Comparison of ENCODE assay signal across 18 cellular contexts in the genomic region with DNA sequence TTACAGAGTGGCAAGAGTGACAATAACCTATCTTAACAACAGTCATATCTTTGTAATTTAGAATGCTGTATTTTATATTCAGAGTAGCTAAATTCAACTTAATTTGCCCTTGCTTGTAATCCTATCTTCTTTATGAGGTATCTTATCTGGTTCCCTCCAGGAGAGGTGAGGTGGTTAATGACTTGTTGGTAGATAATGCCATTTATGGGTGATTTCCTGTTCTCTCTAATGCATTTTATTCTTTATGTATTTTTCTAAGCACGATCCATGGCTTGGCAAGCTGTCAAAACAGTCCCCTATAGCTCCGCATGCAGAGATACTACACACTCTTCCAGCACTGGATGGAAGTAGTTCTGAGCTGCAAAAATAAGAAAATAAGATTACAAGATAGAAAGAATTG.
"Had no signal": no experiment of that assay in that cellular context is flagged by ENCODE, and none has a peak within 500 bp of the region (broad histone marks: within the 10 kb centered on the region; RNA-seq: fewer than 3 reads in every experiment).

No MANE protein-coding gene starts in this region.

- ATAC-seq: activated CD8-positive, alpha-beta memory T cell treated with anti-CD3 and anti-CD28 coated beads, Interleukin-2, amount 10 ng/mL, durations not matched to agents 7 days and 5 days; activated CD8-positive, alpha-beta T cell treated with anti-CD3 and anti-CD28 coated beads for 36 hours; activated naive CD8-positive, alpha-beta T cell treated with anti-CD3 and anti-CD28 coated beads, Interleukin-2, amount 50 U/mL, for 24 hours; left lobe of liver; lower lobe of right lung; naive thymus-derived CD4-positive, alpha-beta T cell had no signal

- DNase-seq: activated CD4-positive, alpha-beta T cell treated with anti-CD3 and anti-CD28 coated beads, Interleukin-2, amount 10 ng/mL, durations not matched to agents 7 days and 5 days; activated CD4-positive, CD25-positive, alpha-beta regulatory T cell treated with anti-CD3 and anti-CD28 coated beads, Interleukin-2, amount 50 U/mL, for 72 hours; activated CD8-positive, alpha-beta memory T cell treated with anti-CD3 and anti-CD28 coated beads, Interleukin-2, amount 10 ng/mL, durations not matched to agents 7 days and 5 days; activated CD8-positive, alpha-beta T cell treated with anti-CD3 and anti-CD28 coated beads for 36 hours; activated gamma-delta T cell; activated naive CD4-positive, alpha-beta T cell treated with anti-CD3 and anti-CD28 coated beads, Interleukin-2, amount 50 U/mL, for 16 hours; activated naive CD8-positive, alpha-beta T cell treated with anti-CD3 and anti-CD28 coated beads, Interleukin-2, amount 50 U/mL, for 24 hours; activated T-cell treated with anti-CD3 and anti-CD28 coated beads for 4 hours; cerebellar nuclear complex; glutamatergic neuron; immature natural killer cell; lower lobe of right lung; naive thymus-derived CD4-positive, alpha-beta T cell; ovary; stimulated activated CD4-positive, alpha-beta T cell treated with anti-CD3 and anti-CD28 coated beads, Interleukin-4, amount 100 ng/mL, for 1 hour; stimulated activated naive CD4-positive, alpha-beta T cell; WERI-Rb-1 had no signal
